In genomic region chr1:18903313-18903671, GRCh38 we compare ENCODE assay signal across 8 cellular contexts. TPM values are rescaled to one million over a fixed set of nuclear protein-coding genes. Genes with fewer than 3 reads are reported as not detected.
DNase-seq lines count a peak whose midpoint lies in the region; ATAC-seq and TF ChIP-seq lines count a peak whose summit lies in the region.

No MANE protein-coding gene starts in this region.

- no peak for ATAC-seq in natural killer cell treated with Interleukin-12 subunit alpha and Interleukin-12 subunit beta and Interleukin-15 and Interleukin-18, amount 100 ng/mL, for 72 hours
- ATAC-seq in GM19035 (IDR thresholded peaks at IDR 0.05; ENCODE audit: unreplicated experiment): no peak

- intact Hi-C loops in dorsolateral prefrontal cortex (cut with DNase I): loop anchor here (2.0 to 10.0 kb wide), 3 partner anchors 52 to 349 kb away; partner anchors contain the start of genes IFFO2 (in 2 of the 2), EMC1 (in 1 of the 2) and MRTO4 (in 1 of the 2)

- H3K27ac ChIP-seq in KOPT-K1 (ENCODE audit: low read depth, low read length, poor library complexity, severe bottlenecking) (peak overlapping the region; percentile 61), dorsolateral prefrontal cortex (peak overlapping the region in 55 of 59 donors; percentile 47 to 98 (median 92))

- peaks cover 29 to 38% of the 10 kb centered on the region in 2 donors for H3K4me1 Mint-ChIP-seq in natural killer cell treated with Interleukin-12 subunit alpha and Interleukin-12 subunit beta and Interleukin-15 and Interleukin-18, amount 100 ng/mL, for 72 hours (ENCODE audit: low read depth in 2 of 2)

- POLR2A ChIA-PET in BJ (lab: Charles Lee): interaction anchor here (1.1 kb wide), 1 partner anchor 11 kb away, joined by 4 read pairs; no protein-coding TSS in a partner anchor

- H3K9me3 ChIP-seq in KOPT-K1 (ENCODE audit: insufficient read depth, low read length, poor library complexity, severe bottlenecking): no peaks in the 10 kb centered on the region

- DNase-seq in BJ (ENCODE audit: low read depth) (no peak), dorsolateral prefrontal cortex (no peak), KBM-7 (no peak), iPS-NIHi7 (ENCODE audit: extremely low spot score) (no peak)
- DNase-seq in natural killer cell treated with Interleukin-12 subunit alpha and Interleukin-12 subunit beta and Interleukin-15 and Interleukin-18, amount 100 ng/mL, for 72 hours (ENCODE audit: low spot score): no peak
- no peak for DNase-seq in stimulated activated CD4-positive, alpha-beta T cell treated with anti-CD3 and anti-CD28 coated beads, Interleukin-4, amount 100 ng/mL, for 4 hours

- CTCF ChIA-PET in BJ (lab: Yijun Ruan, JAX): interaction anchor here (0.7 to 1.9 kb wide), 10 partner anchors 9 to 122 kb away, joined by 3 to 16 read pairs (median 4); no protein-coding TSS in a partner anchor

- H3K27me3 Mint-ChIP-seq in natural killer cell treated with Interleukin-12 subunit alpha and Interleukin-12 subunit beta and Interleukin-15 and Interleukin-18, amount 100 ng/mL, for 72 hours: no peaks in the 10 kb centered on the region

- H3K4me3 Mint-ChIP-seq in natural killer cell treated with Interleukin-12 subunit alpha and Interleukin-12 subunit beta and Interleukin-15 and Interleukin-18, amount 100 ng/mL, for 72 hours: peak overlapping the region; percentile 92

- H3K27ac Mint-ChIP-seq in natural killer cell treated with Interleukin-12 subunit alpha and Interleukin-12 subunit beta and Interleukin-15 and Interleukin-18, amount 100 ng/mL, for 72 hours: peak overlapping the region; percentile 91

- H3K36me3 Mint-ChIP-seq in natural killer cell treated with Interleukin-12 subunit alpha and Interleukin-12 subunit beta and Interleukin-15 and Interleukin-18, amount 100 ng/mL, for 72 hours: no peaks in the 10 kb centered on the region

- H3K36me3 ChIP-seq in BJ (ENCODE audit: control insufficient read depth, insufficient read depth, low read length): peaks cover 8% of the 10 kb centered on the region
- no peaks in the 10 kb centered on the region for H3K36me3 ChIP-seq in KOPT-K1 (ENCODE audit: insufficient read depth, low read length)

- H3K4me3 ChIP-seq in BJ (ENCODE audit: low read depth, low read length): peak overlapping the region; percentile 58
- H3K4me3 ChIP-seq in dorsolateral prefrontal cortex: peak overlapping the region; percentile 64 to 99 (median 88)

- in situ Hi-C loops in KBM-7 (cut with MboI; ENCODE audit: low pct_unique_long_range_greater_than_20kb, low sequenced_read_pairs): loop anchor here (25.0 kb wide), 1 partner anchor 184 kb away; no protein-coding TSS in a partner anchor

- H3K9me3 Mint-ChIP-seq in natural killer cell treated with Interleukin-12 subunit alpha and Interleukin-12 subunit beta and Interleukin-15 and Interleukin-18, amount 100 ng/mL, for 72 hours: no peaks in the 10 kb centered on the region

- TF ChIP-seq CTCF in BJ (IDR thresholded peaks at IDR 0.05; ENCODE audit: insufficient read depth, low read depth, low read length) (no peak), dorsolateral prefrontal cortex (IDR thresholded peaks at IDR 0.05 in 54 of 56, conservative IDR thresholded peaks at IDR 0.05 in 2 of 56; ENCODE audit: low read depth in 1 of 56, partially characterized antibody in 56 of 56) (no peak)

- H3K27me3 ChIP-seq in BJ (ENCODE audit: control insufficient read depth, insufficient read depth, low read length) (no peaks in the 10 kb centered on the region), dorsolateral prefrontal cortex (no peaks in the 10 kb centered on the region)

RNA-seq across cellular contexts. Expression of gene ALDH4A1, which starts 0.9 kb away (rescaled TPM):
- 18.1 and 36.6 TPM in 2 replicates for polyA plus RNA-seq in BJ (2011; rRNA removed)
- polyA minus RNA-seq in BJ (2011; rRNA and poly(A)+ RNA removed): 11.5 and 18.8 TPM in 2 replicates
- total RNA-seq in dorsolateral prefrontal cortex: 100 to 1,000 TPM in 1 of 120 experiments, 10 to 100 TPM in 119; 16.8 to 112 (median 40.4) TPM
- 1 to 10 TPM; 4.4 to 5.7 TPM for total RNA-seq in natural killer cell treated with Interleukin-12 subunit alpha and Interleukin-12 subunit beta and Interleukin-15 and Interleukin-18, amount 100 ng/mL, for 72 hours

RNA-seq across cellular contexts. Expression of gene TAS1R2, which starts 43.8 kb away (rescaled TPM):
- polyA plus RNA-seq in BJ (2011; rRNA removed): not detected in 2 replicates
- polyA minus RNA-seq in BJ (2011; rRNA and poly(A)+ RNA removed): not detected in 2 replicates
- not detected for total RNA-seq in dorsolateral prefrontal cortex
- total RNA-seq in natural killer cell treated with Interleukin-12 subunit alpha and Interleukin-12 subunit beta and Interleukin-15 and Interleukin-18, amount 100 ng/mL, for 72 hours: not detected

RNA-seq across cellular contexts. Expression of gene IFFO2, which starts 53.2 kb away (rescaled TPM):
- polyA plus RNA-seq in BJ (2011; rRNA removed): 11.1 and 15.0 TPM in 2 replicates
- polyA minus RNA-seq in BJ (2011; rRNA and poly(A)+ RNA removed): 18.4 and 24.7 TPM in 2 replicates
- 10 to 100 TPM; 15.3 to 36.0 (median 21.7) TPM for total RNA-seq in dorsolateral prefrontal cortex
- 10 to 100 TPM; 23.5 to 44.2 TPM for total RNA-seq in natural killer cell treated with Interleukin-12 subunit alpha and Interleukin-12 subunit beta and Interleukin-15 and Interleukin-18, amount 100 ng/mL, for 72 hours
